Comparison of ENCODE assay signal across 28 cellular contexts in genomic region chr20:58362970-58363369, GRCh38.
"Had no signal": no experiment of that assay in that cellular context is flagged by ENCODE, and none has a peak within 500 bp of the region (broad histone marks: within the 10 kb centered on the region; RNA-seq: fewer than 3 reads in every experiment).

No MANE protein-coding gene starts in this region.

- DNase-seq: hypothalamus; immature natural killer cell; kidney; left colon; left lung; lower lobe of right lung; mammary epithelial cell; mesenchymal stem cell; naive thymus-derived CD8-positive, alpha-beta T cell; nucleus accumbens; stimulated activated CD4-positive, alpha-beta T cell treated with anti-CD3 and anti-CD28 coated beads, Interleukin-12 subunit alpha, Interleukin-12 subunit beta, amount 100 ng/mL, for 4 hours; stimulated activated CD4-positive, alpha-beta T cell treated with anti-CD3 and anti-CD28 coated beads, Interleukin-15, amount 100 ng/mL, for 24 hours; stimulated activated CD4-positive, alpha-beta T cell treated with anti-CD3 and anti-CD28 coated beads, Interleukin-2, amount 100 ng/mL, for 24 hours; stimulated activated CD4-positive, alpha-beta T cell treated with anti-CD3 and anti-CD28 coated beads, Interleukin-4, amount 100 ng/mL, for 1 hour; stimulated activated naive CD4-positive, alpha-beta T cell; stomach; tibial artery; trophoblast cell; upper lobe of right lung had no signal

- H3K4me3 Mint-ChIP-seq: immature natural killer cell; naive thymus-derived CD8-positive, alpha-beta T cell; nephron; neural crest cell had no signal

- H3K27ac ChIP-seq: left lung, lower lobe of right lung, parathyroid adenoma, right atrium auricular region, skin epidermis, stomach, thoracic aorta, tibial artery, upper lobe of right lung had no signal

- H2AFZ ChIP-seq: parathyroid adenoma had no signal

- H3K9me3 ChIP-seq: left lung, lower lobe of right lung, right atrium auricular region, stomach, thoracic aorta, tibial artery, upper lobe of right lung had no signal

- H3K4me1 ChIP-seq: left lung, lower lobe of right lung, parathyroid adenoma had no signal

- H3K9me3 Mint-ChIP-seq: immature natural killer cell; naive thymus-derived CD8-positive, alpha-beta T cell; nephron; neural crest cell had no signal

- H3K27me3 Mint-ChIP-seq: naive thymus-derived CD8-positive, alpha-beta T cell had no signal

- H3K79me2 ChIP-seq: parathyroid adenoma had no signal

- ATAC-seq: left colon; left lung; lower lobe of right lung; naive thymus-derived CD8-positive, alpha-beta T cell; sciatic nerve; upper lobe of right lung had no signal

- H3K9ac ChIP-seq: parathyroid adenoma had no signal

- H3K27ac Mint-ChIP-seq: immature natural killer cell, nephron had no signal

- FAIRE-seq: islet of Langerhans, kidney, urothelium cell line had no signal

- H3K27me3 ChIP-seq: left lung, right atrium auricular region, stomach, tibial artery, upper lobe of right lung had no signal

- H3K4me3 ChIP-seq: left lung, lower lobe of right lung, right atrium auricular region, skin epidermis, stomach, thoracic aorta, tibial artery, upper lobe of right lung had no signal

- H3K4me1 Mint-ChIP-seq: immature natural killer cell had no signal
